ENCODE assay signal across 17 cellular contexts in genomic region chr11:16293204-16293681, GRCh38.
DNase-seq lines count a peak whose midpoint lies in the region; ATAC-seq and TF ChIP-seq lines count a peak whose summit lies in the region.
"Had no signal": no experiment of that assay in that cellular context is flagged by ENCODE, and none has a peak within 500 bp of the region (broad histone marks: within the 10 kb centered on the region; RNA-seq: fewer than 3 reads in every experiment).

No MANE protein-coding gene starts in this region.

- ATAC-seq in GM18520 (IDR thresholded peaks at IDR 0.05; ENCODE audit: unreplicated experiment) = no peak
- ATAC-seq: mucosa of descending colon had no signal

- H3K4me3 ChIP-seq in fibroblast of lung (replicated peaks in 1 of 4; ENCODE audit: control extremely low read depth in 1 of 4, insufficient read depth in 1 of 4, low read depth in 3 of 4, low read length in 4 of 4) = no peak overlapping the region
- H3K4me3 ChIP-seq: mucosa of descending colon, suprapubic skin had no signal

- peak overlapping the region; percentile 62 for H3K27ac Mint-ChIP-seq in nephron progenitor cell
- no peak overlapping the region for H3K27ac Mint-ChIP-seq in CD14-positive monocyte
- H3K27ac Mint-ChIP-seq: activated CD4-positive, alpha-beta memory T cell treated with anti-CD3 and anti-CD28 coated beads, Interleukin-2, amount 10 ng/mL, durations not matched to agents 7 days and 5 days; activated T-helper 1 cell treated with anti-CD3 and anti-CD28 coated beads, Interleukin-12 subunit alpha, Interleukin-12 subunit beta, Interleukin-2, Interleukin-4 antibody, amounts not matched to agents 30 ng/mL and 10 ng/mL and 1 ng/mL, durations not matched to agents 14 hours and 24 hours and 36 hours; B cell had no signal

- H3K79me2 ChIP-seq in fibroblast of lung (ENCODE audit: control insufficient read depth, insufficient read depth, low read length) = no peaks in the 10 kb centered on the region
- H3K79me2 ChIP-seq: parathyroid adenoma had no signal

- H3K4me2 ChIP-seq in fibroblast of lung (ENCODE audit: extremely low read depth, insufficient read depth, low read length) = no peak overlapping the region

- H3K27me3 Mint-ChIP-seq in nephron progenitor cell (ENCODE audit: low read depth, poor library complexity) (no peaks in the 10 kb centered on the region), CD14-positive monocyte (ENCODE audit: low read depth in 3 of 3) (no peaks in the 10 kb centered on the region)
- H3K27me3 Mint-ChIP-seq: activated CD4-positive, alpha-beta memory T cell treated with anti-CD3 and anti-CD28 coated beads, Interleukin-2, amount 10 ng/mL, durations not matched to agents 7 days and 5 days; B cell had no signal

- H3K9me3 ChIP-seq in fibroblast of lung (ENCODE audit: control insufficient read depth, insufficient read depth, low read depth, low read length) = no peaks in the 10 kb centered on the region
- H3K9me3 ChIP-seq: mucosa of descending colon, suprapubic skin had no signal

- no peak overlapping the region for H2AFZ ChIP-seq in fibroblast of lung (ENCODE audit: low read length)
- H2AFZ ChIP-seq: parathyroid adenoma had no signal

- H3K4me3 Mint-ChIP-seq in nephron progenitor cell (no peak overlapping the region), CD14-positive monocyte (no peak overlapping the region)
- H3K4me3 Mint-ChIP-seq: activated CD4-positive, alpha-beta memory T cell treated with anti-CD3 and anti-CD28 coated beads, Interleukin-2, amount 10 ng/mL, durations not matched to agents 7 days and 5 days; activated T-helper 1 cell treated with anti-CD3 and anti-CD28 coated beads, Interleukin-12 subunit alpha, Interleukin-12 subunit beta, Interleukin-2, Interleukin-4 antibody, amounts not matched to agents 30 ng/mL and 10 ng/mL and 1 ng/mL, durations not matched to agents 14 hours and 24 hours and 36 hours; B cell had no signal

- intact Hi-C loops in CD14-positive monocyte (cut with micrococcal nuclease) = no loop called here

- peak; percentile 79 for DNase-seq in DMS153 treated with DMSO at 0.1 percent for 48 hours (lab: John Stamatoyannopoulos, UW; ENCODE audit: unreplicated experiment)
- peak; percentile 44 for DNase-seq in NCI-H748 treated with DMSO at 0.1 percent for 48 hours (lab: John Stamatoyannopoulos, UW)
- peak; percentile 43 to 55 for DNase-seq in fibroblast of lung (ENCODE audit: low read depth in 2 of 2)
- no peak for DNase-seq in nephron progenitor cell
- no peak for DNase-seq in A172 (ENCODE audit: low spot score)
- no peak for DNase-seq in UCSD-AML1 (lab: John Stamatoyannopoulos, UW; ENCODE audit: unreplicated experiment)
- no peak for DNase-seq in CD14-positive monocyte (ENCODE audit: low spot score)
- DNase-seq: activated CD4-positive, alpha-beta memory T cell treated with anti-CD3 and anti-CD28 coated beads, Interleukin-2, amount 10 ng/mL, durations not matched to agents 7 days and 5 days; anterior cingulate cortex; DMS79 treated with DMSO at 0.1 percent for 48 hours; mucosa of descending colon; NCI-H526 treated with DMSO at 0.1 percent for 48 hours had no signal

- H3K4me1 ChIP-seq in fibroblast of lung (ENCODE audit: control insufficient read depth, extremely low read depth, insufficient read depth, low read length) = no peaks in the 10 kb centered on the region
- H3K4me1 ChIP-seq: parathyroid adenoma, suprapubic skin had no signal

- no peaks in the 10 kb centered on the region for H4K20me1 ChIP-seq in fibroblast of lung (ENCODE audit: control insufficient read depth, extremely low read depth, insufficient read depth, low read length)

- TF ChIP-seq CTCF in fibroblast of lung (conservative IDR thresholded peaks at IDR 0.05 in 1 of 2, IDR thresholded peaks at IDR 0.05 in 1 of 2; ENCODE audit: low read depth in 1 of 2, low read length in 2 of 2) (no peak), nephron progenitor cell (IDR thresholded peaks at IDR 0.05) (no peak), CD14-positive monocyte (IDR thresholded peaks at IDR 0.05) (no peak)

- H3K4me1 Mint-ChIP-seq in nephron progenitor cell (peaks cover 56% of the 10 kb centered on the region), CD14-positive monocyte (no peaks in the 10 kb centered on the region)
- H3K4me1 Mint-ChIP-seq: activated CD4-positive, alpha-beta memory T cell treated with anti-CD3 and anti-CD28 coated beads, Interleukin-2, amount 10 ng/mL, durations not matched to agents 7 days and 5 days; B cell had no signal

- no peak overlapping the region for H3K27ac ChIP-seq in fibroblast of lung (ENCODE audit: insufficient read depth, low read length)
- H3K27ac ChIP-seq: parathyroid adenoma, suprapubic skin had no signal

- no peaks in the 10 kb centered on the region for H3K36me3 Mint-ChIP-seq in nephron progenitor cell (ENCODE audit: low read depth)
- no peaks in the 10 kb centered on the region for H3K36me3 Mint-ChIP-seq in CD14-positive monocyte

- H3K9ac ChIP-seq in fibroblast of lung (ENCODE audit: insufficient read depth, low read length) = no peak overlapping the region
- H3K9ac ChIP-seq: parathyroid adenoma had no signal

- H3K36me3 ChIP-seq in fibroblast of lung (ENCODE audit: control insufficient read depth, insufficient read depth, low read length) = no peaks in the 10 kb centered on the region
- H3K36me3 ChIP-seq: suprapubic skin had no signal

- no peaks in the 10 kb centered on the region for H3K9me3 Mint-ChIP-seq in nephron progenitor cell
- no peaks in the 10 kb centered on the region for H3K9me3 Mint-ChIP-seq in CD14-positive monocyte
- H3K9me3 Mint-ChIP-seq: activated T-helper 1 cell treated with anti-CD3 and anti-CD28 coated beads, Interleukin-12 subunit alpha, Interleukin-12 subunit beta, Interleukin-2, Interleukin-4 antibody, amounts not matched to agents 30 ng/mL and 10 ng/mL and 1 ng/mL, durations not matched to agents 14 hours and 24 hours and 36 hours had no signal

- H3K27me3 ChIP-seq in fibroblast of lung (ENCODE audit: control insufficient read depth, insufficient read depth, low read length) = no peaks in the 10 kb centered on the region
- H3K27me3 ChIP-seq: suprapubic skin had no signal

Comparison
In these comparisons a context has a peak if more than half of its experiments do, and no peak if none do; other contexts are left out.
1. DNase-seq: peak in DMS153 treated with DMSO at 0.1 percent for 48 hours (single experiment), NCI-H748 treated with DMSO at 0.1 percent for 48 hours (single experiment) and fibroblast of lung (2 of 2); none in nephron progenitor cell (single experiment), A172 (single experiment), UCSD-AML1 (single experiment) and CD14-positive monocyte (single experiment).